In genomic region chr16:24819462-24820040, GRCh38 we compare ENCODE assay signal across 18 cellular contexts. TPM values are rescaled to one million over a fixed set of nuclear protein-coding genes. Genes with fewer than 3 reads are reported as not detected.
DNase-seq lines count a peak whose midpoint lies in the region; ATAC-seq, FAIRE-seq and TF ChIP-seq lines count a peak whose summit lies in the region.
"Had no signal": no experiment of that assay in that cellular context is flagged by ENCODE, and none has a peak within 500 bp of the region (broad histone marks: within the 10 kb centered on the region; RNA-seq: fewer than 3 reads in every experiment).

No MANE protein-coding gene starts in this region.

- no CpG with 5 or more reads among the region's 2 CpGs for WGBS in H9 (ENCODE audit: extremely low coverage, insufficient read length, low lambda C conversion rate)
- WGBS in pancreas, 2 donors = 71 to 83% methylated on average over 2 of the region's 2 CpGs

- H3K14ac ChIP-seq in H9 (ENCODE audit: insufficient read depth, low read length) = no peak overlapping the region

- no peak overlapping the region for H2BK5ac ChIP-seq in H9 (ENCODE audit: insufficient read length, low read length)

- peak overlapping the region in 4 of 7 donors; percentile 22 to 87 (median 53) for H3K27ac Mint-ChIP-seq in CD4-positive, alpha-beta memory T cell
- H3K27ac Mint-ChIP-seq in H9 (peak overlapping the region in 2 of 3 experiments; percentile 59 to 92; a peak in 4 of 7 replicates), neural crest cell (ENCODE audit: unreplicated experiment) (peak overlapping the region; percentile 63)
- H3K27ac Mint-ChIP-seq: B cell, neural progenitor cell had no signal

- H3T11ph ChIP-seq in H9 (ENCODE audit: low read length) = no peak overlapping the region

- no peaks in the 10 kb centered on the region for H3K9me3 ChIP-seq in CD4-positive, alpha-beta memory T cell (ENCODE audit: control insufficient read depth in 1 of 2, low read length in 2 of 2)
- H3K9me3 ChIP-seq in H9 (ENCODE audit: control insufficient read depth, low read depth, low read length) (no peaks in the 10 kb centered on the region), osteoblast (ENCODE audit: low read depth, low read length) (no peaks in the 10 kb centered on the region), pancreas (no peaks in the 10 kb centered on the region)
- H3K9me3 ChIP-seq: heart left ventricle, suprapubic skin had no signal

- ATAC-seq in pancreas = no peak
- ATAC-seq: heart left ventricle had no signal

- no peaks in the 10 kb centered on the region for H3K79me2 ChIP-seq in H9 (ENCODE audit: insufficient read depth, low read length)
- H3K79me2 ChIP-seq in osteoblast (ENCODE audit: insufficient read depth, low read length) = no peaks in the 10 kb centered on the region

- H3K27ac ChIP-seq in CD4-positive, alpha-beta memory T cell (ENCODE audit: low read depth, low read length) = no peak overlapping the region
- no peak overlapping the region for H3K27ac ChIP-seq in H9 (ENCODE audit: insufficient read length, low read depth, low read length)
- H3K27ac ChIP-seq in osteoblast (ENCODE audit: low read depth, low read length) = no peak overlapping the region
- H3K27ac ChIP-seq in pancreas = no peak overlapping the region
- H3K27ac ChIP-seq: heart left ventricle, neural progenitor cell, suprapubic skin had no signal

- no peak overlapping the region for H2BK20ac ChIP-seq in H9 (ENCODE audit: low read depth, low read length, poor library complexity, severe bottlenecking)

- no peak for DNase-seq in CD4-positive, alpha-beta memory T cell
- DNase-seq in H9 = no peak
- peak; percentile 16 to 29 for DNase-seq in cardiac fibroblast (ENCODE audit: low read depth in 2 of 2)
- no peak for DNase-seq in neural crest cell (ENCODE audit: low read depth, low spot score)
- DNase-seq in osteoblast (ENCODE audit: insufficient read length, low spot score, missing footprints) = no peak
- DNase-seq in NCI-H446 (lab: John Stamatoyannopoulos, UW) = no peak
- no peak for DNase-seq in NCI-H2171 (lab: John Stamatoyannopoulos, UW)
- DNase-seq in pancreas = no peak
- DNase-seq: erythroblast, heart left ventricle, islet precursor cell, mesendoderm, NCI-H2081 treated with DMSO at 0.1 percent for 48 hours, NCI-H748 treated with DMSO at 0.1 percent for 48 hours had no signal

- intact Hi-C loops in CD4-positive, alpha-beta memory T cell (cut with micrococcal nuclease) = no loop called here
- intact Hi-C loops in pancreas (cut with DNase I) = loop anchor here in 1 of 3 donors (10.0 kb wide), 1 partner anchor 255 kb away; no protein-coding TSS in a partner anchor

- H3K36me3 ChIP-seq in CD4-positive, alpha-beta memory T cell (ENCODE audit: insufficient read depth, low read length) = peaks cover 76% of the 10 kb centered on the region
- H3K36me3 ChIP-seq in osteoblast (ENCODE audit: insufficient read depth, low read length) = peaks cover 90% of the 10 kb centered on the region
- H3K36me3 ChIP-seq in pancreas = peaks cover 10 to 94% (median 49%) of the 10 kb centered on the region in 3 donors

- no peak overlapping the region for H4K91ac ChIP-seq in H9 (ENCODE audit: insufficient read length, low read depth, low read length)

- no peak overlapping the region for H3K4ac ChIP-seq in H9 (ENCODE audit: low read depth, low read length)

- no peak overlapping the region for H2BK12ac ChIP-seq in H9 (ENCODE audit: insufficient read length, low read depth, low read length)

- H3K56ac ChIP-seq in H9 (ENCODE audit: insufficient read length, low read depth, low read length) = no peak overlapping the region

- peaks cover 2% of the 10 kb centered on the region for H4K20me1 ChIP-seq in H9 (ENCODE audit: control insufficient read depth, insufficient read depth, insufficient read length)
- H4K20me1 ChIP-seq in osteoblast (ENCODE audit: insufficient read depth, low read length) = peaks cover 13% of the 10 kb centered on the region

- H3K79me1 ChIP-seq in H9 (ENCODE audit: insufficient read depth, low read depth, low read length, poor library complexity, severe bottlenecking) = no peaks in the 10 kb centered on the region

- H4K8ac ChIP-seq in H9 (replicated peaks; ENCODE audit: insufficient read length, low read depth, low read length) = no peak overlapping the region

- H3K4me1 ChIP-seq in CD4-positive, alpha-beta memory T cell (ENCODE audit: insufficient read depth, low read length) = no peaks in the 10 kb centered on the region
- H3K4me1 ChIP-seq in H9 (ENCODE audit: insufficient read depth, low read length) (no peaks in the 10 kb centered on the region), osteoblast (ENCODE audit: insufficient read depth, low read length) (peaks cover 14% of the 10 kb centered on the region), pancreas (no peaks in the 10 kb centered on the region)
- H3K4me1 ChIP-seq: neural progenitor cell, suprapubic skin had no signal

- H3K36me3 Mint-ChIP-seq in CD4-positive, alpha-beta memory T cell = peaks cover 67 to 89% of the 10 kb centered on the region in 2 donors
- peaks cover 54 to 95% (median 94%) of the 10 kb centered on the region in 3 experiments; a peak in 6 of 7 replicates for H3K36me3 Mint-ChIP-seq in H9 (ENCODE audit: insufficient read depth in 1 of 3, low read depth in 3 of 3)
- H3K36me3 Mint-ChIP-seq in neural crest cell (ENCODE audit: low read depth) = peaks cover 14% of the 10 kb centered on the region

- H3K23ac ChIP-seq in H9 (ENCODE audit: insufficient read length, low read depth, low read length) = no peak overlapping the region

- H2AFZ ChIP-seq in H9 (ENCODE audit: low read length) (no peak overlapping the region), osteoblast (ENCODE audit: low read length) (no peak overlapping the region)
- H2AFZ ChIP-seq: neural progenitor cell had no signal

- H3K27me3 ChIP-seq in CD4-positive, alpha-beta memory T cell (ENCODE audit: insufficient read depth, low read length) = no peaks in the 10 kb centered on the region
- no peaks in the 10 kb centered on the region for H3K27me3 ChIP-seq in H9 (ENCODE audit: insufficient read depth, low read length)
- H3K27me3 ChIP-seq in osteoblast (ENCODE audit: insufficient read depth, low read length) = no peaks in the 10 kb centered on the region
- no peaks in the 10 kb centered on the region for H3K27me3 ChIP-seq in pancreas
- H3K27me3 ChIP-seq: heart left ventricle, neural progenitor cell, suprapubic skin had no signal

- H3K4me3 ChIP-seq in CD4-positive, alpha-beta memory T cell (ENCODE audit: low read length in 2 of 2) = no peak overlapping the region
- H3K4me3 ChIP-seq in cardiac fibroblast (replicated peaks in 1 of 2; ENCODE audit: low read depth in 2 of 2, low read length in 2 of 2) (no peak overlapping the region), osteoblast (ENCODE audit: insufficient read depth, low read length) (no peak overlapping the region), pancreas (no peak overlapping the region)
- H3K4me3 ChIP-seq: heart left ventricle, neural progenitor cell, suprapubic skin had no signal

- no peaks in the 10 kb centered on the region for H3K4me1 Mint-ChIP-seq in CD4-positive, alpha-beta memory T cell
- H3K4me1 Mint-ChIP-seq in H9 (no peaks in the 10 kb centered on the region), neural crest cell (no peaks in the 10 kb centered on the region)
- H3K4me1 Mint-ChIP-seq: B cell, neural progenitor cell had no signal

- no peak for FAIRE-seq in pancreas (lab: Jason Lieb, UNC)
- FAIRE-seq: TTC549 had no signal

- no peak overlapping the region for H3K4me3 Mint-ChIP-seq in CD4-positive, alpha-beta memory T cell
- H3K4me3 Mint-ChIP-seq in H9 = no peak overlapping the region
- H3K4me3 Mint-ChIP-seq in neural crest cell = no peak overlapping the region
- H3K4me3 Mint-ChIP-seq: B cell, neural progenitor cell had no signal

- no peak overlapping the region for H3K4me2 ChIP-seq in H9 (ENCODE audit: insufficient read depth, insufficient read length, low read length)
- no peak overlapping the region for H3K4me2 ChIP-seq in osteoblast (ENCODE audit: insufficient read depth, low read length)
- H3K4me2 ChIP-seq: neural progenitor cell had no signal

- H3K9me3 Mint-ChIP-seq in CD4-positive, alpha-beta memory T cell = peaks cover 0 to 2% (median 0%) of the 10 kb centered on the region in 8 donors
- H3K9me3 Mint-ChIP-seq in H9 (no peaks in the 10 kb centered on the region), neural crest cell (no peaks in the 10 kb centered on the region)
- H3K9me3 Mint-ChIP-seq: neural progenitor cell had no signal

- TF ChIP-seq CTCF in H9 (conservative IDR thresholded peaks at IDR 0.05) (no peak), cardiac fibroblast (IDR thresholded peaks at IDR 0.05; ENCODE audit: low read depth, low read length) (no peak), neural crest cell (conservative IDR thresholded peaks at IDR 0.05) (no peak), osteoblast (IDR thresholded peaks at IDR 0.05; ENCODE audit: extremely low read depth, low read depth, low read length) (no peak), pancreas (IDR thresholded peaks at IDR 0.05) (no peak)

- H4K5ac ChIP-seq in H9 (ENCODE audit: insufficient read length, low read depth, low read length) = no peak overlapping the region

- H3K9ac ChIP-seq in H9 (ENCODE audit: extremely low read depth, insufficient read length, low read length) = no peak overlapping the region
- H3K9ac ChIP-seq: neural progenitor cell had no signal

- no peak overlapping the region for H3K18ac ChIP-seq in H9 (ENCODE audit: insufficient read length, low read depth, low read length)

- no peak overlapping the region for H2AK5ac ChIP-seq in H9 (ENCODE audit: insufficient read length, low read length)

- no peak overlapping the region for H2BK15ac ChIP-seq in H9 (ENCODE audit: low read depth, low read length)

- POLR2A ChIA-PET in CD4-positive, alpha-beta memory T cell (lab: Charles Lee; ENCODE audit: partially characterized antibody) = no interaction called here

- H2BK120ac ChIP-seq in H9 (ENCODE audit: low read depth, low read length, poor library complexity, severe bottlenecking) = no peak overlapping the region

- H3K23me2 ChIP-seq in H9 (ENCODE audit: insufficient read length, low read depth, low read length, poor library complexity, severe bottlenecking) = no peaks in the 10 kb centered on the region

- CTCF ChIA-PET in CD4-positive, alpha-beta memory T cell (lab: Charles Lee; ENCODE audit: partially characterized antibody) = no interaction called here

- no peaks in the 10 kb centered on the region for H3K27me3 Mint-ChIP-seq in CD4-positive, alpha-beta memory T cell
- H3K27me3 Mint-ChIP-seq in H9 (ENCODE audit: low read depth) (no peaks in the 10 kb centered on the region; the same call in 1 of the 2 replicates), neural crest cell (ENCODE audit: low read depth) (no peaks in the 10 kb centered on the region)
- H3K27me3 Mint-ChIP-seq: B cell had no signal

RNA-seq across cellular contexts. Expression of gene SLC5A11, which starts 26.2 kb away (rescaled TPM):
- total RNA-seq in CD4-positive, alpha-beta memory T cell = under 1 TPM; 0.19 to 0.70 TPM
- not detected for polyA plus RNA-seq in CD4-positive, alpha-beta memory T cell
- total RNA-seq in H9 (2021) = 0.15 and 0.22 TPM in 2 replicates
- not detected in 2 replicates for total RNA-seq in neural crest cell
- 0.29 TPM in 1 of 2 replicates, not detected in the other for total RNA-seq in osteoblast
- 1 to 10 TPM in 1 of 6 donors, under 1 TPM in 3, not detected in 2; 0.22 to 1.0 (median 0.46) TPM for total RNA-seq in pancreas
- polyA plus RNA-seq in pancreas = under 1 TPM; 0.08 to 0.26 TPM
- polyA plus RNA-seq: heart left ventricle had no signal

Comparison
In these comparisons a context has a peak if more than half of its experiments do, and no peak if none do; other contexts are left out.
1. DNase-seq: peak in cardiac fibroblast (2 of 2); none in CD4-positive, alpha-beta memory T cell (0 of 5), H9 (single experiment), neural crest cell (single experiment), osteoblast (single experiment), NCI-H446 (0 of 2), NCI-H2171 (single experiment) and pancreas (0 of 6).
2. Peak in every context shown above with its lines, with median percentiles within 50 percentile points of each other: H3K27ac Mint-ChIP-seq.